ENCODE assay signal across 9 cellular contexts in the genomic region with DNA sequence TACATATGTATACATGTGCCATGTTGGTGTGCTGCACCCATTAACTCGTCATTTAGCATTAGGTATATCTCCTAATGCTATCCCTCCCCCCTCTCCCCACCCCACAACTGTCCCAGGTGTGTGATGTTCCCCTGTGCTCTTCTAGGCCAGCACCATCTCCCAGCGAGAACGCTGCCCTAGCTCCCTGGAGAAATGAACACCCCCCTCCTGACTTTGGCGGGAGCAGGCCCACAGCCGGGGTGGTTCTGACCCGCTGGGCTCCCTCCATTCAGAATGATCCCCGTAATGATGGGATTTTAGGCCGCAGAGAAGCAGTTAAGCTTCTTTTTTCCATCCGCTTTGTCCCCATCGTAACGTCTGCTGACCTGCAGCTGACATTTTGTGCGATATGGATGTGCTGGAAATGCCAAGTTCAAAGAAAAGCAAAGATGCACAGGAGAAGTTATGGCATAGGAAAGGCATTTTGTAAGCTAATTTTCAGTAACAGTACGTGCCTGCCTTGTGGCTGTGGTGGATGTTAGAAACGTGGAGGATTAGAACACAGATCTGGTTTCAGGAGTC. TPM values are rescaled to one million over a fixed set of nuclear protein-coding genes. Genes with fewer than 3 reads are reported as not detected.
A peak's percentile ranks its signal among the peaks of the same experiment; 100 is the strongest.
DNase-seq lines count a peak whose midpoint lies in the region; ATAC-seq, FAIRE-seq and TF ChIP-seq lines count a peak whose summit lies in the region.
"Had no signal": no experiment of that assay in that cellular context is flagged by ENCODE, and none has a peak within 500 bp of the region (broad histone marks: within the 10 kb centered on the region; RNA-seq: fewer than 3 reads in every experiment).

No MANE protein-coding gene starts in this region.

- H4K20me1 ChIP-seq in IMR-90 (ENCODE audit: insufficient read depth, low read length), result no peaks in the 10 kb centered on the region

- intact Hi-C loops in IMR-90 (cut with micrococcal nuclease) (loop anchor here (1.0 to 10.0 kb wide), 5 partner anchors 40 to 382 kb away; a partner anchor contains a TSS), colonic mucosa (cut with DNase I) (loop anchor here (5.0 kb wide), 2 partner anchors 65 kb away; no protein-coding TSS in a partner anchor)

- H3K4me1 ChIP-seq in IMR-90 (ENCODE audit: control insufficient read depth, insufficient read depth, low read length), result peaks cover 4% of the 10 kb centered on the region
- peaks cover 3% of the 10 kb centered on the region for H3K4me1 ChIP-seq in colonic mucosa
- H3K4me1 ChIP-seq in trophoblast cell (ENCODE audit: control insufficient read depth in 1 of 2, insufficient read depth in 2 of 2, low read length in 2 of 2), result peaks cover 0 to 3% of the 10 kb centered on the region in 2 experiments

- H3K4ac ChIP-seq in IMR-90 (ENCODE audit: low read depth, low read length) (0 out of 2 replicates have a peak overlapping the region, but pooled peaks have one; percentile 21), trophoblast cell (ENCODE audit: low read depth, low read length) (no peak overlapping the region)

- DNase-seq in D721Med (ENCODE audit: insufficient read length, low spot score), result peak; percentile 43
- no peak for DNase-seq in IMR-90
- no peak for DNase-seq in colonic mucosa
- DNase-seq in trophoblast cell, result no peak
- DNase-seq in LoVo (ENCODE audit: low spot score), result no peak

- no peak overlapping the region for H3K4me2 ChIP-seq in IMR-90 (ENCODE audit: low read depth, low read length)
- H3K4me2 ChIP-seq in trophoblast cell (ENCODE audit: low read length), result no peak overlapping the region

- BruUV-seq in IMR-90 (replicated peaks; lab: Mats Ljungman, UMichigan), result no TSS peak

- TF ChIP-seq CTCF in D721Med (IDR thresholded peaks at IDR 0.05; ENCODE audit: insufficient read depth, missing control alignments) (no peak), IMR-90 (conservative IDR thresholded peaks at IDR 0.05; ENCODE audit: low read depth, low read length) (no peak), colonic mucosa (IDR thresholded peaks at IDR 0.05) (no peak)

- H3K9ac ChIP-seq in IMR-90 (ENCODE audit: low read depth, low read length) (no peak overlapping the region), colonic mucosa (ENCODE audit: low read depth in 2 of 2, low read length in 2 of 2) (peak overlapping the region; percentile 5 to 61), trophoblast cell (ENCODE audit: low read length) (no peak overlapping the region)

- H3K18ac ChIP-seq in IMR-90 (ENCODE audit: low read depth, low read length), result no peak overlapping the region
- H3K18ac ChIP-seq in trophoblast cell (ENCODE audit: low read length), result no peak overlapping the region

- H2BK5ac ChIP-seq in IMR-90 (ENCODE audit: low read depth, low read length, poor library complexity, severe bottlenecking) (no peak overlapping the region), trophoblast cell (ENCODE audit: low read depth, low read length, poor library complexity) (no peak overlapping the region)

- CTCF ChIA-PET in IMR-90 (lab: Yijun Ruan, JAX), result interaction anchor here (0.6 to 7.6 kb wide), 16 partner anchors 8 to 154 kb away, joined by 3 to 156 read pairs (median 6); a partner anchor contains a TSS

- H3K4me3 ChIP-seq in IMR-90 (ENCODE audit: insufficient read depth, low read depth, low read length) (no peak overlapping the region), colonic mucosa (no peak overlapping the region), trophoblast cell (ENCODE audit: low read depth, low read length) (no peak overlapping the region)

- H3K79me2 ChIP-seq in trophoblast cell (ENCODE audit: control insufficient read depth, insufficient read depth, low read length, poor library complexity), result no peaks in the 10 kb centered on the region

- H4K91ac ChIP-seq in IMR-90 (ENCODE audit: insufficient read depth, low read depth, low read length) (no peak overlapping the region), trophoblast cell (ENCODE audit: low read depth, low read length) (peak overlapping the region; percentile 51)

- H3K23ac ChIP-seq in IMR-90 (ENCODE audit: low read depth, low read length) (no peak overlapping the region), trophoblast cell (ENCODE audit: low read length) (no peak overlapping the region)

- H3K36me3 ChIP-seq in IMR-90 (ENCODE audit: control insufficient read depth, insufficient read depth, low read length) (no peaks in the 10 kb centered on the region), colonic mucosa (no peaks in the 10 kb centered on the region), trophoblast cell (ENCODE audit: control insufficient read depth in 1 of 2, insufficient read depth in 2 of 2, low read length in 2 of 2) (peaks cover 0 to 4% of the 10 kb centered on the region in 2 experiments)
- H3K36me3 ChIP-seq: tibial nerve had no signal

- no peaks in the 10 kb centered on the region for H3K9me3 ChIP-seq in IMR-90 (ENCODE audit: control insufficient read depth, insufficient read depth, low read length)
- H3K9me3 ChIP-seq in colonic mucosa, result no peaks in the 10 kb centered on the region
- peaks cover 2% of the 10 kb centered on the region for H3K9me3 ChIP-seq in trophoblast cell (ENCODE audit: insufficient read depth, low read depth, low read length)
- H3K9me3 ChIP-seq: tibial nerve had no signal

- no peak overlapping the region for H4K5ac ChIP-seq in IMR-90 (ENCODE audit: low read depth, low read length)

- POLR2A ChIA-PET in IMR-90 (lab: Charles Lee; ENCODE audit: unreplicated experiment), result no interaction called here

- WGBS in IMR-90 (ENCODE audit: extremely low coverage in 2 of 2, insufficient read length in 1 of 2), 2 experiments, result 87% methylated on average over 10 of the region's 14 CpGs; no CpG with 5 or more reads in 1 of the 2 experiments
- no CpG with 5 or more reads among the region's 14 CpGs for whole genome bisulfite sequencing in trophoblast cell (ENCODE audit: extremely low coverage, insufficient coverage, insufficient read length)

- H2BK120ac ChIP-seq in IMR-90 (ENCODE audit: low read depth, low read length) (no peak overlapping the region), trophoblast cell (ENCODE audit: insufficient read depth, low read length, poor library complexity) (peak overlapping the region; percentile 13)

- peak overlapping the region; percentile 66 for H4K12ac ChIP-seq in trophoblast cell (ENCODE audit: low read depth, low read length)

- FAIRE-seq in D721Med (lab: Jason Lieb, UNC), result peak; percentile 66
- FAIRE-seq: colon had no signal

- peaks cover 8% of the 10 kb centered on the region for H3K9me1 ChIP-seq in IMR-90 (ENCODE audit: insufficient read depth, low read length)

- H3K27me3 ChIP-seq in IMR-90 (ENCODE audit: control insufficient read depth, insufficient read depth, low read length) (no peaks in the 10 kb centered on the region), colonic mucosa (no peaks in the 10 kb centered on the region), trophoblast cell (ENCODE audit: insufficient read depth, low read length) (no peaks in the 10 kb centered on the region)
- H3K27me3 ChIP-seq: tibial nerve had no signal

- peak overlapping the region; percentile 30 for H2AK9ac ChIP-seq in IMR-90 (replicated peaks; ENCODE audit: low read depth, low read length, poor library complexity)

- no peak overlapping the region for H2BK20ac ChIP-seq in IMR-90 (ENCODE audit: low read depth, low read length)

- peaks cover 0 to 8% of the 10 kb centered on the region in 2 experiments; a peak in 2 of 4 replicates for H3K79me1 ChIP-seq in IMR-90 (ENCODE audit: low read depth in 1 of 2, low read length in 2 of 2)
- H3K79me1 ChIP-seq in trophoblast cell (ENCODE audit: low read length), result no peaks in the 10 kb centered on the region

- in situ Hi-C loops in IMR-90 (cut with MboI; ENCODE audit: low sequenced_read_pairs), result loop anchor here (5.0 kb wide), 3 partner anchors 40 to 120 kb away; a partner anchor contains a TSS

- H4K8ac ChIP-seq in IMR-90 (ENCODE audit: low read depth in 2 of 2, low read length in 2 of 2) (peak overlapping the region in 1 of 2 experiments; percentile 6; a peak in 1 of 4 replicates), trophoblast cell (ENCODE audit: low read depth, low read length) (no peak overlapping the region)

- H3K27ac ChIP-seq in IMR-90 (ENCODE audit: insufficient read depth, low read length) (no peak overlapping the region), colonic mucosa (no peak overlapping the region), trophoblast cell (ENCODE audit: low read depth, low read length) (no peak overlapping the region)

- H3K14ac ChIP-seq in IMR-90 (replicated peaks; ENCODE audit: low read depth, low read length), result no peak overlapping the region
- H3K14ac ChIP-seq in trophoblast cell (ENCODE audit: low read length), result no peak overlapping the region

- ATAC-seq in IMR-90 (ENCODE audit: low read depth) (no peak), HG03469 (IDR thresholded peaks at IDR 0.05; ENCODE audit: unreplicated experiment) (no peak), HG02678 (IDR thresholded peaks at IDR 0.05; ENCODE audit: unreplicated experiment) (no peak)

- H2BK15ac ChIP-seq in IMR-90 (ENCODE audit: low read depth, low read length), result no peak overlapping the region

- H2AFZ ChIP-seq in IMR-90 (replicated peaks; ENCODE audit: low read length, poor library complexity), result peak overlapping the region; percentile 38
- no peak overlapping the region for H2AFZ ChIP-seq in trophoblast cell (ENCODE audit: insufficient read depth, low read length, poor library complexity)

- H2AK5ac ChIP-seq in IMR-90 (ENCODE audit: low read depth, low read length), result peak overlapping the region; percentile 12; the same call in 1 of the 2 replicates
- peak overlapping the region; percentile 14 for H2AK5ac ChIP-seq in trophoblast cell (ENCODE audit: low read length)

- no peak overlapping the region for H3K56ac ChIP-seq in IMR-90 (ENCODE audit: extremely low read depth, insufficient read depth, low read length)

- no peak for TF ChIP-seq RAD21 in IMR-90 (IDR thresholded peaks at IDR 0.05; ENCODE audit: low read length)

- TF ChIP-seq POLR2A in IMR-90 (IDR thresholded peaks at IDR 0.05; ENCODE audit: low read depth, low read length), result no peak

- dilution Hi-C loops in IMR-90 (cut with HindIII; ENCODE audit: low sequenced_read_pairs, unreplicated experiment), result no loop called here

- H2BK12ac ChIP-seq in trophoblast cell (ENCODE audit: low read length), result peak overlapping the region; percentile 28

TF ChIP-seq in IMR-90, 13 proteins besides CTCF, POLR2A, EP300 and RAD21 (continues in another document):
- TF ChIP-seq RFX5 (IDR thresholded peaks at IDR 0.05; ENCODE audit: low read depth, low read length), result no peak
- no peak for TF ChIP-seq MAZ (IDR thresholded peaks at IDR 0.05; ENCODE audit: borderline replicate concordance, low read depth, low read length)
- no peak for TF ChIP-seq NFE2L2 (IDR thresholded peaks at IDR 0.05; ENCODE audit: low read depth, low read length)
- TF ChIP-seq MXI1 (IDR thresholded peaks at IDR 0.05; ENCODE audit: borderline replicate concordance, low read depth, low read length), result no peak

RNA-seq across cellular contexts. Expression of a gene that starts 39.3 kb away (rescaled TPM):
- total RNA-seq in IMR-90 (2012; rRNA removed), result 11.3 and 15.6 TPM in 2 replicates
- 3.3 and 4.6 TPM in 2 replicates for polyA plus RNA-seq in IMR-90 (2012; rRNA removed)
- 0.54 and 0.71 TPM in 2 replicates for polyA plus RNA-seq in IMR-90 (2012; cell fraction: cytosol; rRNA removed)
- 1.1 and 8.4 TPM in 2 replicates for polyA plus RNA-seq in IMR-90 (2012; cell fraction: nucleus; rRNA removed; ENCODE audit: low replicate concordance)
- total RNA-seq in colonic mucosa, result 10 to 100 TPM; 30.5 to 37.6 TPM
- 8.0 and 8.1 TPM in 2 replicates for polyA plus RNA-seq in trophoblast cell (2013)

Comparison
In these comparisons a context has a peak if more than half of its experiments do, and no peak if none do; other contexts are left out.
1. H3K9ac ChIP-seq: peak in colonic mucosa (2 of 2); none in IMR-90 (single experiment) and trophoblast cell (single experiment).